In genomic region chr2:197547163-197547900, GRCh38 we compare ENCODE assay signal across 13 cellular contexts. TPM values are rescaled to one million over a fixed set of nuclear protein-coding genes. Genes with fewer than 3 reads are reported as not detected.
A peak's percentile ranks its signal among the peaks of the same experiment; 100 is the strongest.
DNase-seq lines count a peak whose midpoint lies in the region; ATAC-seq, FAIRE-seq and TF ChIP-seq lines count a peak whose summit lies in the region.
"Had no signal": no experiment of that assay in that cellular context is flagged by ENCODE, and none has a peak within 500 bp of the region (broad histone marks: within the 10 kb centered on the region; RNA-seq: fewer than 3 reads in every experiment).

No MANE protein-coding gene starts in this region.

- peak; percentile 4 for FAIRE-seq in endothelial cell of umbilical vein (lab: Jason Lieb, UNC)

- H3K27ac Mint-ChIP-seq in CD4-positive, alpha-beta T cell: peak overlapping the region; percentile 53
- peak overlapping the region; percentile 47 for H3K27ac Mint-ChIP-seq in T-helper 17 cell

- DNase-seq in A673 (ENCODE audit: low spot score) (no peak), T-helper 17 cell (no peak), endothelial cell of umbilical vein (ENCODE audit: low read depth, low spot score) (peak; percentile 66), T-helper 9 cell (no peak), NOMO-1 treated with dmso at 0.1 percent for 144 hours (lab: John Stamatoyannopoulos, UW; ENCODE audit: unreplicated experiment) (no peak)
- DNase-seq in CD4-positive, alpha-beta T cell: no peak
- DNase-seq: MV-4-11, NCI-H1417 treated with DMSO at 0.1 percent for 48 hours, NCI-H2029 treated with DMSO at 0.1 percent for 48 hours, NCI-H510A, SIG-M5 had no signal

- dilution Hi-C loops in endothelial cell of umbilical vein (cut with MboI; ENCODE audit: extremely low pct_ligation_motif_present, low sequenced_read_pairs): no loop called here

- H2AFZ ChIP-seq in endothelial cell of umbilical vein (ENCODE audit: low read depth, low read length): no peak overlapping the region

- peak overlapping the region; percentile 12 for H3K27ac ChIP-seq in A673 (ENCODE audit: low read depth, low read length, poor library complexity, severe bottlenecking)
- no peak overlapping the region for H3K27ac ChIP-seq in CD4-positive, alpha-beta T cell (ENCODE audit: low read depth, low read length)
- H3K27ac ChIP-seq in endothelial cell of umbilical vein (ENCODE audit: insufficient read depth, low read depth, low read length): no peak overlapping the region

- peaks cover 8% of the 10 kb centered on the region for H3K4me1 Mint-ChIP-seq in CD4-positive, alpha-beta T cell (ENCODE audit: low read depth)
- H3K4me1 Mint-ChIP-seq in T-helper 17 cell: peaks cover 2% of the 10 kb centered on the region

- H3K9ac ChIP-seq in endothelial cell of umbilical vein (replicated peaks; ENCODE audit: extremely low read depth, insufficient read depth, low read length): no peak overlapping the region

- no peak overlapping the region for H3K4me2 ChIP-seq in endothelial cell of umbilical vein (ENCODE audit: insufficient read depth, low read length)

- H3K27me3 ChIP-seq in A673 (replicated peaks; ENCODE audit: insufficient read depth, low read depth, low read length, poor library complexity) (no peaks in the 10 kb centered on the region), endothelial cell of umbilical vein (ENCODE audit: control insufficient read depth in 2 of 2, insufficient read depth in 2 of 2, low read length in 2 of 2) (no peaks in the 10 kb centered on the region)
- H3K27me3 ChIP-seq in CD4-positive, alpha-beta T cell (ENCODE audit: control insufficient read depth, insufficient read depth, low read length): no peaks in the 10 kb centered on the region

- H3K4me3 Mint-ChIP-seq in CD4-positive, alpha-beta T cell: no peak overlapping the region
- no peak overlapping the region for H3K4me3 Mint-ChIP-seq in T-helper 17 cell

- no peaks in the 10 kb centered on the region for H3K27me3 Mint-ChIP-seq in CD4-positive, alpha-beta T cell
- H3K27me3 Mint-ChIP-seq in T-helper 17 cell: no peaks in the 10 kb centered on the region

- intact Hi-C loops in A673 (cut with micrococcal nuclease; ENCODE audit: unreplicated experiment): no loop called here
- intact Hi-C loops in CD4-positive, alpha-beta T cell (cut with DNase I, micrococcal nuclease): no loop called here
- intact Hi-C loops in endothelial cell of umbilical vein (cut with micrococcal nuclease): no loop called here

- H3K9me3 Mint-ChIP-seq in CD4-positive, alpha-beta T cell: no peaks in the 10 kb centered on the region

- H3K4me3 ChIP-seq in A673 (ENCODE audit: low read depth, low read length, poor library complexity, severe bottlenecking): no peak overlapping the region
- no peak overlapping the region for H3K4me3 ChIP-seq in endothelial cell of umbilical vein (replicated peaks in 1 of 3; ENCODE audit: insufficient read depth in 1 of 3, low read depth in 1 of 3, low read length in 3 of 3)
- H3K4me3 ChIP-seq: HAP-1 had no signal

- ATAC-seq in CD4-positive, alpha-beta T cell (ENCODE audit: poor library complexity): no peak
- ATAC-seq in T-helper 17 cell (no peak), HG02623 (IDR thresholded peaks at IDR 0.05; ENCODE audit: unreplicated experiment) (no peak)

- TF ChIP-seq CTCF in A673 (conservative IDR thresholded peaks at IDR 0.05; ENCODE audit: low read depth, low read length) (no peak), endothelial cell of umbilical vein (IDR thresholded peaks at IDR 0.05; ENCODE audit: extremely low read depth in 1 of 2, insufficient read depth in 1 of 2, low read depth in 1 of 2, low read length in 2 of 2) (no peak)
- no peak for TF ChIP-seq CTCF in CD4-positive, alpha-beta T cell (IDR thresholded peaks at IDR 0.05)

- no peaks in the 10 kb centered on the region for H4K20me1 ChIP-seq in endothelial cell of umbilical vein (replicated peaks; ENCODE audit: control insufficient read depth, extremely low read depth, insufficient read depth, low read length)

- TF ChIP-seq POLR2A in endothelial cell of umbilical vein (IDR thresholded peaks at IDR 0.05; ENCODE audit: low read depth, low read length): no peak

- H3K9me3 ChIP-seq in A673 (ENCODE audit: low read depth, low read length, poor library complexity, severe bottlenecking) (no peaks in the 10 kb centered on the region), T-helper 17 cell (ENCODE audit: control insufficient read depth, low read length, poor library complexity, severe bottlenecking) (no peaks in the 10 kb centered on the region), endothelial cell of umbilical vein (replicated peaks; ENCODE audit: control insufficient read depth, insufficient read depth, low read length) (no peaks in the 10 kb centered on the region)
- H3K9me3 ChIP-seq in CD4-positive, alpha-beta T cell (ENCODE audit: control insufficient read depth, low read length): no peaks in the 10 kb centered on the region
- H3K9me3 ChIP-seq: HAP-1 had no signal

- no TSS peak for BruUV-seq in A673 (replicated peaks; lab: Mats Ljungman, UMichigan)
- BruUV-seq in endothelial cell of umbilical vein (replicated peaks; lab: Mats Ljungman, UMichigan): no TSS peak

- H3K9me1 ChIP-seq in endothelial cell of umbilical vein (replicated peaks; ENCODE audit: control insufficient read depth, extremely low read depth, insufficient read depth, low read length): no peaks in the 10 kb centered on the region

- H3K36me3 ChIP-seq in A673 (ENCODE audit: insufficient read depth, low read length, poor library complexity, severe bottlenecking) (peaks cover 34% of the 10 kb centered on the region), endothelial cell of umbilical vein (ENCODE audit: control insufficient read depth in 2 of 2, extremely low read depth in 1 of 2, insufficient read depth in 2 of 2, low read length in 2 of 2) (peaks cover 4 to 7% of the 10 kb centered on the region in 2 experiments)

- peaks cover 11% of the 10 kb centered on the region for H3K79me2 ChIP-seq in endothelial cell of umbilical vein (ENCODE audit: control insufficient read depth, insufficient read depth, low read length)

- POLR2A ChIA-PET in A673 (lab: Charles Lee; ENCODE audit: low non-redundant PET) (no interaction called here), endothelial cell of umbilical vein (lab: Charles Lee) (no interaction called here)
- POLR2A ChIA-PET in CD4-positive, alpha-beta T cell (lab: Charles Lee): no interaction called here

- H3K4me1 ChIP-seq in A673 (ENCODE audit: insufficient read depth, low read length, poor library complexity, severe bottlenecking) (no peaks in the 10 kb centered on the region), endothelial cell of umbilical vein (ENCODE audit: control insufficient read depth, extremely low read depth, insufficient read depth, low read length) (no peaks in the 10 kb centered on the region)

- peaks cover 87% of the 10 kb centered on the region for H3K36me3 Mint-ChIP-seq in CD4-positive, alpha-beta T cell (ENCODE audit: low read depth)
- peaks cover 2% of the 10 kb centered on the region for H3K36me3 Mint-ChIP-seq in T-helper 17 cell (ENCODE audit: low read depth)

- CTCF ChIA-PET in A673 (lab: Charles Lee) (no interaction called here), endothelial cell of umbilical vein (lab: Charles Lee) (no interaction called here)
- CTCF ChIA-PET in CD4-positive, alpha-beta T cell (lab: Charles Lee): no interaction called here

TF ChIP-seq in endothelial cell of umbilical vein, 7 proteins besides CTCF, POLR2A, EP300 and RAD21 (continues in another document):
- TF ChIP-seq JUN (IDR thresholded peaks at IDR 0.05; ENCODE audit: borderline replicate concordance, insufficient read depth, insufficient read length, low read depth): no peak
- TF ChIP-seq POLR2AphosphoS5 (IDR thresholded peaks at IDR 0.05; ENCODE audit: insufficient read depth, low read depth, low read length): no peak
- TF ChIP-seq MYC (IDR thresholded peaks at IDR 0.05; ENCODE audit: low read depth, low read length): no peak
- no peak for TF ChIP-seq FOS (IDR thresholded peaks at IDR 0.05; ENCODE audit: borderline replicate concordance, insufficient read depth, low read length)
- no peak for TF ChIP-seq GATA2 (IDR thresholded peaks at IDR 0.05; ENCODE audit: insufficient read depth, insufficient read length, low read depth, low read length)

RNA-seq across cellular contexts. Expression of gene MOB4, which starts 31.5 kb away (rescaled TPM):
- total RNA-seq in A673 (2021): 38.0 and 41.6 TPM in 2 replicates
- 10 to 100 TPM; 28.4 to 29.8 TPM for total RNA-seq in CD4-positive, alpha-beta T cell
- total RNA-seq in T-helper 17 cell: 10 to 100 TPM; 16.3 to 28.9 TPM
- 24.0 and 27.9 TPM in 2 replicates for total RNA-seq in endothelial cell of umbilical vein
- 16.1 and 23.9 TPM in 2 replicates for polyA plus RNA-seq in endothelial cell of umbilical vein
- polyA plus RNA-seq in endothelial cell of umbilical vein (2011; cell fraction: cytosol; rRNA removed): 27.3 and 30.5 TPM in 2 replicates
- 10.9 and 16.3 TPM in 2 replicates for polyA plus RNA-seq in endothelial cell of umbilical vein (2011; cell fraction: nucleus; rRNA removed)
- 28.9 and 46.0 TPM in 2 replicates for polyA plus RNA-seq in endothelial cell of umbilical vein (2012)
- polyA minus RNA-seq in endothelial cell of umbilical vein: 9.1 and 10.1 TPM in 2 replicates
- 7.9 TPM for polyA minus RNA-seq in endothelial cell of umbilical vein (2011; cell fraction: cytosol; rRNA and poly(A)+ RNA removed)
- polyA minus RNA-seq in endothelial cell of umbilical vein (2011; cell fraction: nucleus; rRNA and poly(A)+ RNA removed): 8.1 and 11.5 TPM in 2 replicates

RNA-seq across cellular contexts. Expression of gene HSPE1, which starts 47.2 kb away (rescaled TPM):
- total RNA-seq in A673 (2021) (296 and 356 TPM in 2 replicates), T-helper 17 cell (10 to 100 TPM; 61.3 to 74.6 TPM), endothelial cell of umbilical vein (137 and 145 TPM in 2 replicates)
- total RNA-seq in CD4-positive, alpha-beta T cell: 10 to 100 TPM; 50.8 to 56.2 TPM
- 32.2 and 59.8 TPM in 2 replicates for polyA plus RNA-seq in endothelial cell of umbilical vein
- 109 and 170 TPM in 2 replicates for polyA plus RNA-seq in endothelial cell of umbilical vein (2011; cell fraction: cytosol; rRNA removed)
- 26.3 and 49.7 TPM in 2 replicates for polyA plus RNA-seq in endothelial cell of umbilical vein (2011; cell fraction: nucleus; rRNA removed)
- polyA plus RNA-seq in endothelial cell of umbilical vein (2012): 309 and 472 TPM in 2 replicates
- polyA minus RNA-seq in endothelial cell of umbilical vein: 10.2 and 13.9 TPM in 2 replicates
- 36.2 TPM for polyA minus RNA-seq in endothelial cell of umbilical vein (2011; cell fraction: cytosol; rRNA and poly(A)+ RNA removed)
- 10.9 and 11.6 TPM in 2 replicates for polyA minus RNA-seq in endothelial cell of umbilical vein (2011; cell fraction: nucleus; rRNA and poly(A)+ RNA removed)

RNA-seq across cellular contexts. Expression of gene HSPD1, which starts 47.7 kb away (rescaled TPM):
- total RNA-seq in A673 (2021) (737 and 812 TPM in 2 replicates), T-helper 17 cell (100 to 1,000 TPM; 161 to 182 TPM), endothelial cell of umbilical vein (307 and 337 TPM in 2 replicates)
- total RNA-seq in CD4-positive, alpha-beta T cell: 100 to 1,000 TPM; 154 to 157 TPM
- polyA plus RNA-seq in endothelial cell of umbilical vein: 43.8 and 73.2 TPM in 2 replicates
- polyA plus RNA-seq in endothelial cell of umbilical vein (2011; cell fraction: cytosol; rRNA removed): 130 and 136 TPM in 2 replicates
- 128 and 178 TPM in 2 replicates for polyA plus RNA-seq in endothelial cell of umbilical vein (2011; cell fraction: nucleus; rRNA removed)
- polyA plus RNA-seq in endothelial cell of umbilical vein (2012): 375 and 526 TPM in 2 replicates
- polyA minus RNA-seq in endothelial cell of umbilical vein: 137 and 141 TPM in 2 replicates
- 320 TPM for polyA minus RNA-seq in endothelial cell of umbilical vein (2011; cell fraction: cytosol; rRNA and poly(A)+ RNA removed)
- polyA minus RNA-seq in endothelial cell of umbilical vein (2011; cell fraction: nucleus; rRNA and poly(A)+ RNA removed): 81.6 and 90.4 TPM in 2 replicates
